Comparison of ENCODE assay signal across 1 cellular context in the genomic region with DNA sequence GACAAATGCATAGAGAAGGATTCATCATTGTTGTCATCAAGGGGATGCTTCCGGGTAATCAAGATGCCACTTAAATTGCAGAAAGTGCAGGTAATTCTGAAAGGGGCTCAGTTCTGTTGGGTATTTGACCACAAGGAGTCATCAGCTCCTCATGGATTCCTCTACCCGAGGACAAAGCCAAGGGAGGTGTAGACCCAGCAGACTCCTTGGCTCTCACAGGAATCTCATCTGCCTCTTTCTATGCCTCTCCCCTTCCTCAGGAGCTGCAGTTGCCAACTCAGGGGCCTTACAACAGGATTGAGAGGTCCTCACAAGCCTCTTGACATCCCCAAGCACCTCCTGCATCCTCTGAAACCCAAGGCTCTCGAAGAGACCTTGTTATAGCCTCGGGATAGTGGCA.
TF ChIP-seq lines count a peak whose summit lies in the region.

No MANE protein-coding gene starts in this region.

TF ChIP-seq in HCT116, 20 proteins besides CTCF, POLR2A, EP300 and RAD21 (continued from another document):
- TF ChIP-seq SP1 (IDR thresholded peaks at IDR 0.05; ENCODE audit: low read depth) (no peak), JUND (IDR thresholded peaks at IDR 0.05) (no peak), FOSL1 (IDR thresholded peaks at IDR 0.05; ENCODE audit: low read depth) (no peak), EZH2phosphoT487 (IDR thresholded peaks at IDR 0.05; ENCODE audit: borderline replicate concordance) (no peak), EGR1 (IDR thresholded peaks at IDR 0.05; ENCODE audit: low read depth) (no peak), CBX3 (IDR thresholded peaks at IDR 0.05; ENCODE audit: low read depth) (no peak), POLR2AphosphoS5 (IDR thresholded peaks at IDR 0.05; ENCODE audit: low read depth, low read length) (no peak), YY1 (IDR thresholded peaks at IDR 0.05; ENCODE audit: extremely low read depth, insufficient replicate concordance, low read depth, low read length) (no peak), ZFX (IDR thresholded peaks at IDR 0.05) (no peak), SIN3A (IDR thresholded peaks at IDR 0.05; ENCODE audit: low read depth) (no peak), SRF (IDR thresholded peaks at IDR 0.05; ENCODE audit: low read depth) (no peak), EZH2 (IDR thresholded peaks at IDR 0.05) (no peak)
- TF ChIP-seq, protein P1, sequence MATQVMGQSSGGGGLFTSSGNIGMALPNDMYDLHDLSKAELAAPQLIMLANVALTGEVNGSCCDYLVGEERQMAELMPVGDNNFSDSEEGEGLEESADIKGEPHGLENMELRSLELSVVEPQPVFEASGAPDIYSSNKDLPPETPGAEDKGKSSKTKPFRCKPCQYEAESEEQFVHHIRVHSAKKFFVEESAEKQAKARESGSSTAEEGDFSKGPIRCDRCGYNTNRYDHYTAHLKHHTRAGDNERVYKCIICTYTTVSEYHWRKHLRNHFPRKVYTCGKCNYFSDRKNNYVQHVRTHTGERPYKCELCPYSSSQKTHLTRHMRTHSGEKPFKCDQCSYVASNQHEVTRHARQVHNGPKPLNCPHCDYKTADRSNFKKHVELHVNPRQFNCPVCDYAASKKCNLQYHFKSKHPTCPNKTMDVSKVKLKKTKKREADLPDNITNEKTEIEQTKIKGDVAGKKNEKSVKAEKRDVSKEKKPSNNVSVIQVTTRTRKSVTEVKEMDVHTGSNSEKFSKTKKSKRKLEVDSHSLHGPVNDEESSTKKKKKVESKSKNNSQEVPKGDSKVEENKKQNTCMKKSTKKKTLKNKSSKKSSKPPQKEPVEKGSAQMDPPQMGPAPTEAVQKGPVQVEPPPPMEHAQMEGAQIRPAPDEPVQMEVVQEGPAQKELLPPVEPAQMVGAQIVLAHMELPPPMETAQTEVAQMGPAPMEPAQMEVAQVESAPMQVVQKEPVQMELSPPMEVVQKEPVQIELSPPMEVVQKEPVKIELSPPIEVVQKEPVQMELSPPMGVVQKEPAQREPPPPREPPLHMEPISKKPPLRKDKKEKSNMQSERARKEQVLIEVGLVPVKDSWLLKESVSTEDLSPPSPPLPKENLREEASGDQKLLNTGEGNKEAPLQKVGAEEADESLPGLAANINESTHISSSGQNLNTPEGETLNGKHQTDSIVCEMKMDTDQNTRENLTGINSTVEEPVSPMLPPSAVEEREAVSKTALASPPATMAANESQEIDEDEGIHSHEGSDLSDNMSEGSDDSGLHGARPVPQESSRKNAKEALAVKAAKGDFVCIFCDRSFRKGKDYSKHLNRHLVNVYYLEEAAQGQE (IDR thresholded peaks at IDR 0.05; ENCODE audit: low read depth) = no peak
- TF ChIP-seq, protein P2, sequence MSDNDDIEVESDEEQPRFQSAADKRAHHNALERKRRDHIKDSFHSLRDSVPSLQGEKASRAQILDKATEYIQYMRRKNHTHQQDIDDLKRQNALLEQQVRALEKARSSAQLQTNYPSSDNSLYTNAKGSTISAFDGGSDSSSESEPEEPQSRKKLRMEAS (IDR thresholded peaks at IDR 0.05) = no peak
- TF ChIP-seq, protein P3, sequence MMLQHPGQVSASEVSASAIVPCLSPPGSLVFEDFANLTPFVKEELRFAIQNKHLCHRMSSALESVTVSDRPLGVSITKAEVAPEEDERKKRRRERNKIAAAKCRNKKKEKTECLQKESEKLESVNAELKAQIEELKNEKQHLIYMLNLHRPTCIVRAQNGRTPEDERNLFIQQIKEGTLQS (IDR thresholded peaks at IDR 0.05) = no peak
